ENCODE assay signal across 15 cellular contexts in genomic region chr22:31341386-31342088, GRCh38. TPM values are rescaled to one million over a fixed set of nuclear protein-coding genes. Genes with fewer than 3 reads are reported as not detected.
DNase-seq lines count a peak whose midpoint lies in the region; ATAC-seq and TF ChIP-seq lines count a peak whose summit lies in the region.
"Had no signal": no experiment of that assay in that cellular context is flagged by ENCODE, and none has a peak within 500 bp of the region (broad histone marks: within the 10 kb centered on the region; RNA-seq: fewer than 3 reads in every experiment).

No MANE protein-coding gene starts in this region.

- TF ChIP-seq CTCF in PC-9 (conservative IDR thresholded peaks at IDR 0.05) (no peak), glutamatergic neuron (IDR thresholded peaks at IDR 0.05; ENCODE audit: partially characterized antibody, unreplicated experiment) (no peak)

- H3K27ac Mint-ChIP-seq in activated CD4-positive, alpha-beta T cell treated with anti-CD3 and anti-CD28 coated beads for 36 hours, result peak overlapping the region; percentile 92
- peak overlapping the region; percentile 99 for H3K27ac Mint-ChIP-seq in glutamatergic neuron (ENCODE audit: unreplicated experiment)

- peaks cover 31% of the 10 kb centered on the region for H3K79me1 ChIP-seq in trophoblast cell (ENCODE audit: low read length)

- H3K18ac ChIP-seq in trophoblast cell (ENCODE audit: low read length), result peak overlapping the region; percentile 4

- WGBS in trophoblast cell (ENCODE audit: extremely low coverage, insufficient coverage, insufficient read length), result no CpG with 5 or more reads among the region's 14 CpGs

- H3K79me2 ChIP-seq in PC-9 (ENCODE audit: low read depth) (peaks cover 68% of the 10 kb centered on the region), trophoblast cell (ENCODE audit: control insufficient read depth, insufficient read depth, low read length, poor library complexity) (peaks cover 25% of the 10 kb centered on the region)

- ATAC-seq in activated CD4-positive, alpha-beta T cell treated with anti-CD3 and anti-CD28 coated beads for 36 hours, result no peak
- ATAC-seq in HG03521 (IDR thresholded peaks at IDR 0.05; ENCODE audit: unreplicated experiment), result no peak
- ATAC-seq: A549, upper lobe of right lung had no signal

- H3K36me3 ChIP-seq in PC-9 (ENCODE audit: low read depth) (peaks cover 33% of the 10 kb centered on the region; the same call in 1 of the 2 replicates), trophoblast cell (ENCODE audit: control insufficient read depth in 1 of 2, insufficient read depth in 2 of 2, low read length in 2 of 2) (peaks cover 52 to 56% of the 10 kb centered on the region in 2 experiments)

- no peaks in the 10 kb centered on the region for H3K9me3 ChIP-seq in PC-9 (ENCODE audit: insufficient read depth, low read depth)
- no peaks in the 10 kb centered on the region for H3K9me3 ChIP-seq in trophoblast cell (ENCODE audit: insufficient read depth, low read depth, low read length)
- H3K9me3 ChIP-seq: A549, esophagus squamous epithelium, SJCRH30, upper lobe of right lung had no signal

- POLR2A ChIA-PET in activated CD4-positive, alpha-beta T cell treated with anti-CD3 and anti-CD28 coated beads for 36 hours (lab: Charles Lee), result no interaction called here
- POLR2A ChIA-PET in PC-9 (lab: Charles Lee; ENCODE audit: unreplicated experiment), result interaction anchor here (0.6 kb wide), 1 partner anchor 239 kb away, joined by 5 read pairs; no protein-coding TSS in a partner anchor

- no peak overlapping the region for H3K9ac ChIP-seq in trophoblast cell (ENCODE audit: low read length)

- H3K4me3 Mint-ChIP-seq in activated CD4-positive, alpha-beta T cell treated with anti-CD3 and anti-CD28 coated beads for 36 hours, result peak overlapping the region; percentile 90
- peak overlapping the region; percentile 91 for H3K4me3 Mint-ChIP-seq in glutamatergic neuron (ENCODE audit: unreplicated experiment)

- peak overlapping the region; percentile 33 for H3K23ac ChIP-seq in trophoblast cell (ENCODE audit: low read length)

- H4K91ac ChIP-seq in trophoblast cell (ENCODE audit: low read depth, low read length), result no peak overlapping the region

- H4K12ac ChIP-seq in trophoblast cell (ENCODE audit: low read depth, low read length), result no peak overlapping the region

- H3K9me2 ChIP-seq in PC-9 (ENCODE audit: insufficient read depth), result no peaks in the 10 kb centered on the region

- CTCF ChIA-PET in activated CD4-positive, alpha-beta T cell treated with anti-CD3 and anti-CD28 coated beads for 36 hours (lab: Charles Lee), result no interaction called here
- CTCF ChIA-PET in PC-9 (lab: Charles Lee), result no interaction called here

- H2BK120ac ChIP-seq in trophoblast cell (ENCODE audit: insufficient read depth, low read length, poor library complexity), result no peak overlapping the region

- H3K14ac ChIP-seq in trophoblast cell (ENCODE audit: low read length), result no peak overlapping the region

- H4K8ac ChIP-seq in trophoblast cell (ENCODE audit: low read depth, low read length), result no peak overlapping the region

- H2AK5ac ChIP-seq in trophoblast cell (ENCODE audit: low read length), result no peak overlapping the region

- H3F3A ChIP-seq in PC-9 (ENCODE audit: insufficient read depth, low read depth), result peaks cover 39% of the 10 kb centered on the region

- H3K4me1 Mint-ChIP-seq in activated CD4-positive, alpha-beta T cell treated with anti-CD3 and anti-CD28 coated beads for 36 hours, result peaks cover 68% of the 10 kb centered on the region
- H3K4me1 Mint-ChIP-seq in glutamatergic neuron (ENCODE audit: low read depth, unreplicated experiment), result peaks cover 28% of the 10 kb centered on the region

- intact Hi-C loops in activated CD4-positive, alpha-beta T cell treated with anti-CD3 and anti-CD28 coated beads for 36 hours (cut with DNase I, micrococcal nuclease), result loop anchor here in 1 of 2 experiments (10.0 kb wide), 1 partner anchor 603 kb away; the partner anchor contains the start of gene YWHAH
- intact Hi-C loops in PC-9 (cut with micrococcal nuclease; ENCODE audit: unreplicated experiment), result no loop called here

- DNase-seq in activated CD4-positive, alpha-beta T cell treated with anti-CD3 and anti-CD28 coated beads for 36 hours, result no peak
- no peak for DNase-seq in activated CD4-positive, alpha-beta T cell treated with anti-CD3 and anti-CD28 coated beads for 1 hour
- DNase-seq in PC-9 (no peak), glutamatergic neuron (no peak), trophoblast cell (no peak), middle frontal gyrus (ENCODE audit: extremely low spot score, low spot score) (no peak)
- DNase-seq in central memory CD4-positive, alpha-beta T cell, result no peak
- DNase-seq: esophagus squamous epithelium, midbrain, NCI-H1930, NCI-H774, SJCRH30, upper lobe of right lung had no signal

- H2BK12ac ChIP-seq in trophoblast cell (ENCODE audit: low read length), result no peak overlapping the region

- H3K27ac ChIP-seq in PC-9 (no peak overlapping the region), trophoblast cell (ENCODE audit: low read depth, low read length) (no peak overlapping the region)
- H3K27ac ChIP-seq: A549, SJCRH30, upper lobe of right lung had no signal

- H3K36me3 Mint-ChIP-seq in activated CD4-positive, alpha-beta T cell treated with anti-CD3 and anti-CD28 coated beads for 36 hours (ENCODE audit: low read depth), result peaks cover 57% of the 10 kb centered on the region
- H3K36me3 Mint-ChIP-seq in glutamatergic neuron (ENCODE audit: unreplicated experiment), result no peaks in the 10 kb centered on the region

- peak overlapping the region; percentile 100; the same call in 1 of the 2 replicates for H3K4me2 ChIP-seq in PC-9
- no peak overlapping the region for H3K4me2 ChIP-seq in trophoblast cell (ENCODE audit: low read length)
- H3K4me2 ChIP-seq: A549 had no signal

- H2AFZ ChIP-seq in PC-9 (no peak overlapping the region), trophoblast cell (ENCODE audit: insufficient read depth, low read length, poor library complexity) (no peak overlapping the region)

- BruUV-seq in PC-9 (replicated peaks; lab: Mats Ljungman, UMichigan), result no TSS peak

- H3K4me3 ChIP-seq in PC-9 (no peak overlapping the region), trophoblast cell (ENCODE audit: low read depth, low read length) (no peak overlapping the region)
- H3K4me3 ChIP-seq: A549, SJCRH30 had no signal

- H3K9me3 Mint-ChIP-seq in activated CD4-positive, alpha-beta T cell treated with anti-CD3 and anti-CD28 coated beads for 36 hours (ENCODE audit: low read depth), result no peaks in the 10 kb centered on the region
- peaks cover 14% of the 10 kb centered on the region for H3K9me3 Mint-ChIP-seq in glutamatergic neuron (ENCODE audit: unreplicated experiment)

- 0 out of 2 replicates have a peak, but pooled peaks cover 4% of the 10 kb centered on the region for H4K20me1 ChIP-seq in PC-9 (ENCODE audit: insufficient read depth)

- peaks cover 59% of the 10 kb centered on the region for H3K4me1 ChIP-seq in PC-9 (replicated peaks; ENCODE audit: insufficient read depth)
- H3K4me1 ChIP-seq in trophoblast cell (ENCODE audit: control insufficient read depth in 1 of 2, insufficient read depth in 2 of 2, low read length in 2 of 2), result peaks cover 29 to 41% of the 10 kb centered on the region in 2 experiments

- H3K4ac ChIP-seq in trophoblast cell (ENCODE audit: low read depth, low read length), result peak overlapping the region; percentile 6

- no peaks in the 10 kb centered on the region for H3K27me3 Mint-ChIP-seq in activated CD4-positive, alpha-beta T cell treated with anti-CD3 and anti-CD28 coated beads for 36 hours
- peaks cover 26% of the 10 kb centered on the region for H3K27me3 Mint-ChIP-seq in glutamatergic neuron (ENCODE audit: unreplicated experiment)

- no peak overlapping the region for H2BK5ac ChIP-seq in trophoblast cell (ENCODE audit: low read depth, low read length, poor library complexity)

- H3K27me3 ChIP-seq in PC-9 (ENCODE audit: insufficient read depth, low read depth) (no peaks in the 10 kb centered on the region), trophoblast cell (ENCODE audit: insufficient read depth, low read length) (no peaks in the 10 kb centered on the region)
- H3K27me3 ChIP-seq: esophagus squamous epithelium, SJCRH30, upper lobe of right lung had no signal

RNA-seq across cellular contexts. Expression of gene PATZ1, which starts 4.6 kb away (rescaled TPM):
- total RNA-seq in activated CD4-positive, alpha-beta T cell treated with anti-CD3 and anti-CD28 coated beads for 36 hours, result 10 to 100 TPM; 22.9 to 23.9 TPM
- total RNA-seq in PC-9 (2021) (27.9 and 28.2 TPM in 2 replicates), glutamatergic neuron (ENCODE audit: unreplicated experiment) (98.9 TPM)
- polyA plus RNA-seq in trophoblast cell (2013), result 19.9 and 20.7 TPM in 2 replicates

RNA-seq across cellular contexts. Expression of gene PIK3IP1, which starts 49.2 kb away (rescaled TPM):
- total RNA-seq in activated CD4-positive, alpha-beta T cell treated with anti-CD3 and anti-CD28 coated beads for 36 hours, result 10 to 100 TPM; 14.2 to 15.1 TPM
- total RNA-seq in PC-9 (2021) (15.7 and 17.4 TPM in 2 replicates), glutamatergic neuron (ENCODE audit: unreplicated experiment) (38.8 TPM)
- 3.7 and 4.0 TPM in 2 replicates for polyA plus RNA-seq in trophoblast cell (2013)

RNA-seq across cellular contexts. Expression of gene DRG1, which starts 57.9 kb away (rescaled TPM):
- total RNA-seq in activated CD4-positive, alpha-beta T cell treated with anti-CD3 and anti-CD28 coated beads for 36 hours, result 100 to 1,000 TPM; 104 to 106 TPM
- total RNA-seq in PC-9 (2021), result 60.1 and 73.8 TPM in 2 replicates
- 64.1 TPM for total RNA-seq in glutamatergic neuron (ENCODE audit: unreplicated experiment)
- 50.4 and 51.7 TPM in 2 replicates for polyA plus RNA-seq in trophoblast cell (2013)
